Comparison of ENCODE assay signal across 2 cellular contexts in the genomic region with DNA sequence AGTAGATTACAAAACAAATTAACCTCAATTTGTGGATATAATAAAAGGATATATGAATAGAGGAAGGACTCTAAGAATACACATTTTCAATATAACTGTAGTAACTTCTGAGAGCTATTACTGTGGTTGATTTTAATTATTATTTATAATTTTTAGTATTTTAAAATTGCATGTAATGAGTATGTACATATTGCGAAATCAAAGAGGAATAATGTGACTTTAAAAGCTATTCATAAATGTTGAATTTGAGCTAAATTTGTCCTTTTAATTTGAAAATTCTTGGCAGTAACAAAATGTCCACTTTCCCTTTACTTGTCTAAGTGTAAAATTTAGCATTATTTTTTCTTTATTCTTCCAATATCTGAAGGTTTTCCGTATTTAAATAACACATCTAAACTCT.
TF ChIP-seq lines count a peak whose summit lies in the region.

No MANE protein-coding gene starts in this region.

TF ChIP-seq in IMR-90, 13 proteins besides CTCF, POLR2A, EP300 and RAD21:
- TF ChIP-seq MAZ (IDR thresholded peaks at IDR 0.05; ENCODE audit: borderline replicate concordance, low read depth, low read length) (no peak), CEBPB (IDR thresholded peaks at IDR 0.05; ENCODE audit: low read depth, low read length) (peak; percentile 74)
TF ChIP-seq in IMR-90: peak in this region for 1.

TF ChIP-seq in H1, 55 proteins besides CTCF, POLR2A, EP300 and RAD21:
- TF ChIP-seq TCF12 (IDR thresholded peaks at IDR 0.05; ENCODE audit: low read depth, low read length) (no peak), CEBPB (IDR thresholded peaks at IDR 0.05; ENCODE audit: low read depth, low read length) (peak; percentile 78; the same call in 1 of the 2 replicates), JUN (IDR thresholded peaks at IDR 0.05; ENCODE audit: low read depth, low read length) (no peak), ASH2L (IDR thresholded peaks at IDR 0.05; ENCODE audit: low read length) (no peak), POLR2AphosphoS5 (IDR thresholded peaks at IDR 0.05; ENCODE audit: low read depth, low read length) (no peak)
TF ChIP-seq in H1: peak in this region for 1.
